Comparison of ENCODE assay signal across 1 cellular context in genomic region chr11:124673333-124674167, GRCh38.
TF ChIP-seq lines count a peak whose summit lies in the region.

SIAE (minus strand) TSS chr11:124673739; CDS start chr11:124673708, 31 bp downstream.
SPA17 (plus strand) TSS chr11:124673904; CDS start chr11:124675265, 1,361 bp downstream.

TF ChIP-seq in endothelial cell of umbilical vein, 7 proteins besides CTCF, POLR2A, EP300 and RAD21 (continued from another document):
- no peak for TF ChIP-seq GATA2 (IDR thresholded peaks at IDR 0.05; ENCODE audit: insufficient read depth, insufficient read length, low read depth, low read length)
- peak; percentile 99 for TF ChIP-seq POLR2AphosphoS5 (IDR thresholded peaks at IDR 0.05; ENCODE audit: insufficient read depth, low read depth, low read length)
- TF ChIP-seq MYC (IDR thresholded peaks at IDR 0.05; ENCODE audit: low read depth, low read length), result peak; percentile 15
- TF ChIP-seq FOS (IDR thresholded peaks at IDR 0.05; ENCODE audit: borderline replicate concordance, insufficient read depth, low read length), result no peak
- no peak for TF ChIP-seq MAX (IDR thresholded peaks at IDR 0.05; ENCODE audit: insufficient read depth, insufficient read length)
